ENCODE assay signal across 16 cellular contexts in genomic region chr3:172892158-172892557, GRCh38.
DNase-seq lines count a peak whose midpoint lies in the region; ATAC-seq and TF ChIP-seq lines count a peak whose summit lies in the region.
"Had no signal": no experiment of that assay in that cellular context is flagged by ENCODE, and none has a peak within 500 bp of the region (broad histone marks: within the 10 kb centered on the region; RNA-seq: fewer than 3 reads in every experiment).

No MANE protein-coding gene starts in this region.

- intact Hi-C loops in IMR-90 (cut with micrococcal nuclease), result no loop called here
- intact Hi-C loops in mammary epithelial cell (cut with micrococcal nuclease), result no loop called here

- H3K27me3 Mint-ChIP-seq in activated CD8-positive, alpha-beta T cell treated with anti-CD3 and anti-CD28 coated beads, Interleukin-2, amount 10 ng/mL, durations not matched to agents 7 days and 5 days (ENCODE audit: low read depth), result peaks cover 3% of the 10 kb centered on the region
- H3K27me3 Mint-ChIP-seq: brain had no signal

- no peak overlapping the region for H2BK15ac ChIP-seq in IMR-90 (ENCODE audit: low read depth, low read length)

- H3K4me3 ChIP-seq in IMR-90 (ENCODE audit: insufficient read depth, low read depth, low read length) (no peak overlapping the region), mammary epithelial cell (replicated peaks in 1 of 3; ENCODE audit: insufficient read depth in 1 of 3, low read depth in 2 of 3, low read length in 3 of 3) (no peak overlapping the region)
- H3K4me3 ChIP-seq: SJCRH30 had no signal

- no peak overlapping the region for H3K4me3 Mint-ChIP-seq in activated CD8-positive, alpha-beta T cell treated with anti-CD3 and anti-CD28 coated beads, Interleukin-2, amount 10 ng/mL, durations not matched to agents 7 days and 5 days
- H3K4me3 Mint-ChIP-seq: brain, CD14-positive monocyte had no signal

- H4K91ac ChIP-seq in IMR-90 (ENCODE audit: insufficient read depth, low read depth, low read length), result no peak overlapping the region

- H3K36me3 ChIP-seq in IMR-90 (ENCODE audit: control insufficient read depth, insufficient read depth, low read length) (no peaks in the 10 kb centered on the region), mammary epithelial cell (ENCODE audit: insufficient read depth, low read length) (no peaks in the 10 kb centered on the region)
- H3K36me3 ChIP-seq: SJCRH30 had no signal

- TF ChIP-seq CTCF in IMR-90 (conservative IDR thresholded peaks at IDR 0.05; ENCODE audit: low read depth, low read length), result no peak
- TF ChIP-seq CTCF in mammary epithelial cell (conservative IDR thresholded peaks at IDR 0.05 in 1 of 2, IDR thresholded peaks at IDR 0.05 in 1 of 2; ENCODE audit: extremely low read depth in 1 of 2, insufficient read depth in 1 of 2, low read depth in 1 of 2, low read length in 2 of 2), result no peak

- H3K4me2 ChIP-seq in IMR-90 (ENCODE audit: low read depth, low read length) (no peak overlapping the region), mammary epithelial cell (ENCODE audit: insufficient read depth, low read depth, low read length) (no peak overlapping the region)

- H2AK5ac ChIP-seq in IMR-90 (ENCODE audit: low read depth, low read length), result no peak overlapping the region

- no peak overlapping the region for H3K27ac Mint-ChIP-seq in activated CD8-positive, alpha-beta T cell treated with anti-CD3 and anti-CD28 coated beads, Interleukin-2, amount 10 ng/mL, durations not matched to agents 7 days and 5 days
- H3K27ac Mint-ChIP-seq: brain, CD14-positive monocyte had no signal

- peak; percentile 66 for ATAC-seq in IMR-90 (ENCODE audit: low read depth)
- no peak for ATAC-seq in HG03159 (IDR thresholded peaks at IDR 0.05; ENCODE audit: unreplicated experiment)
- no peak for ATAC-seq in GM19452 (IDR thresholded peaks at IDR 0.05; ENCODE audit: unreplicated experiment)
- no peak for ATAC-seq in activated CD8-positive, alpha-beta T cell treated with anti-CD3 and anti-CD28 coated beads, Interleukin-2, amount 10 ng/mL, durations not matched to agents 7 days and 5 days
- no peak for ATAC-seq in HG02938 (IDR thresholded peaks at IDR 0.05; ENCODE audit: unreplicated experiment)

- H3K79me2 ChIP-seq in mammary epithelial cell (ENCODE audit: insufficient read depth, low read length), result no peaks in the 10 kb centered on the region

- TF ChIP-seq POLR2A in IMR-90 (IDR thresholded peaks at IDR 0.05; ENCODE audit: low read depth, low read length), result no peak

- H4K5ac ChIP-seq in IMR-90 (ENCODE audit: low read depth, low read length), result no peak overlapping the region

- CTCF ChIA-PET in IMR-90 (lab: Yijun Ruan, JAX) (no interaction called here), mammary epithelial cell (lab: Charles Lee; ENCODE audit: low non-redundant PET) (no interaction called here)
- CTCF ChIA-PET in activated CD8-positive, alpha-beta T cell treated with anti-CD3 and anti-CD28 coated beads, Interleukin-2, amount 10 ng/mL, durations not matched to agents 7 days and 5 days (lab: Charles Lee), result no interaction called here

- no peaks in the 10 kb centered on the region for H3K4me1 Mint-ChIP-seq in activated CD8-positive, alpha-beta T cell treated with anti-CD3 and anti-CD28 coated beads, Interleukin-2, amount 10 ng/mL, durations not matched to agents 7 days and 5 days (ENCODE audit: low read depth)
- H3K4me1 Mint-ChIP-seq: brain, CD14-positive monocyte had no signal

- H4K8ac ChIP-seq in IMR-90 (ENCODE audit: low read depth in 2 of 2, low read length in 2 of 2), result no peak overlapping the region

- no peak overlapping the region for H2BK120ac ChIP-seq in IMR-90 (ENCODE audit: low read depth, low read length)

- no peaks in the 10 kb centered on the region for H3K36me3 Mint-ChIP-seq in activated CD8-positive, alpha-beta T cell treated with anti-CD3 and anti-CD28 coated beads, Interleukin-2, amount 10 ng/mL, durations not matched to agents 7 days and 5 days (ENCODE audit: low read depth)
- H3K36me3 Mint-ChIP-seq: brain, CD14-positive monocyte had no signal

- no peak for TF ChIP-seq RAD21 in IMR-90 (IDR thresholded peaks at IDR 0.05; ENCODE audit: low read length)

- BruUV-seq in IMR-90 (replicated peaks; lab: Mats Ljungman, UMichigan), result no TSS peak
- no TSS peak for BruUV-seq in mammary epithelial cell (replicated peaks; lab: Mats Ljungman, UMichigan)

- no peak overlapping the region for H2BK5ac ChIP-seq in IMR-90 (ENCODE audit: low read depth, low read length, poor library complexity, severe bottlenecking)

- H2AK9ac ChIP-seq in IMR-90 (replicated peaks; ENCODE audit: low read depth, low read length, poor library complexity), result no peak overlapping the region

- no peaks in the 10 kb centered on the region for H3K9me1 ChIP-seq in IMR-90 (ENCODE audit: insufficient read depth, low read length)

- DNase-seq in Daoy (ENCODE audit: low read depth) (peak; percentile 61), IMR-90 (peak; percentile 47), mammary epithelial cell (peak; percentile 21), lung microvascular endothelial cell (ENCODE audit: low read depth in 2 of 2) (peak; percentile 21 to 60)
- no peak for DNase-seq in activated CD8-positive, alpha-beta T cell treated with anti-CD3 and anti-CD28 coated beads, Interleukin-2, amount 10 ng/mL, durations not matched to agents 7 days and 5 days
- DNase-seq: activated effector memory CD4-positive, alpha-beta T cell treated with Interleukin-2 at 50 U/mL for 16 hours; head of caudate nucleus; kidney; NCI-H2081 treated with DMSO at 0.1 percent for 48 hours; SJCRH30; stimulated activated CD4-positive, alpha-beta T cell treated with anti-CD3 and anti-CD28 coated beads, Interleukin-15, amount 100 ng/mL, for 24 hours had no signal

- H3K27me3 ChIP-seq in IMR-90 (ENCODE audit: control insufficient read depth, insufficient read depth, low read length) (no peaks in the 10 kb centered on the region), mammary epithelial cell (ENCODE audit: insufficient read depth, low read length) (no peaks in the 10 kb centered on the region)
- H3K27me3 ChIP-seq: SJCRH30 had no signal

- no peak overlapping the region for H3K4ac ChIP-seq in IMR-90 (ENCODE audit: low read depth, low read length)

- H3K9me3 Mint-ChIP-seq in activated CD8-positive, alpha-beta T cell treated with anti-CD3 and anti-CD28 coated beads, Interleukin-2, amount 10 ng/mL, durations not matched to agents 7 days and 5 days (ENCODE audit: insufficient read depth), result no peaks in the 10 kb centered on the region

- H3K14ac ChIP-seq in IMR-90 (replicated peaks; ENCODE audit: low read depth, low read length), result no peak overlapping the region

- no peaks in the 10 kb centered on the region for H4K20me1 ChIP-seq in IMR-90 (ENCODE audit: insufficient read depth, low read length)
- no peaks in the 10 kb centered on the region for H4K20me1 ChIP-seq in mammary epithelial cell (ENCODE audit: insufficient read depth, low read length)

- no peak overlapping the region for H3K9ac ChIP-seq in IMR-90 (ENCODE audit: low read depth, low read length)
- H3K9ac ChIP-seq in mammary epithelial cell (ENCODE audit: insufficient read depth, low read length), result no peak overlapping the region

- H3K4me1 ChIP-seq in IMR-90 (ENCODE audit: control insufficient read depth, insufficient read depth, low read length), result no peaks in the 10 kb centered on the region
- H3K4me1 ChIP-seq in mammary epithelial cell (ENCODE audit: insufficient read depth, low read length), result no peaks in the 10 kb centered on the region
- H3K4me1 ChIP-seq: SJCRH30 had no signal

- no peak overlapping the region for H3K23ac ChIP-seq in IMR-90 (ENCODE audit: low read depth, low read length)

- H3K9me3 ChIP-seq in IMR-90 (ENCODE audit: control insufficient read depth, insufficient read depth, low read length) (no peaks in the 10 kb centered on the region), mammary epithelial cell (replicated peaks; ENCODE audit: insufficient read depth, low read length) (no peaks in the 10 kb centered on the region)
- H3K9me3 ChIP-seq: SJCRH30 had no signal

- in situ Hi-C loops in IMR-90 (cut with MboI; ENCODE audit: low sequenced_read_pairs), result no loop called here
- in situ Hi-C loops in mammary epithelial cell (cut with MboI; ENCODE audit: low sequenced_read_pairs in 2 of 2), result no loop called here

- no CpG with 5 or more reads among the region's 2 CpGs for WGBS in IMR-90 (ENCODE audit: extremely low coverage in 2 of 2, insufficient read length in 1 of 2), 2 experiments
- 62% methylated on average over 2 of the region's 2 CpGs for WGBS in mammary epithelial cell (ENCODE audit: low coverage, missing lambda C conversion rate)

- H2BK20ac ChIP-seq in IMR-90 (ENCODE audit: low read depth, low read length), result no peak overlapping the region

- dilution Hi-C loops in IMR-90 (cut with HindIII; ENCODE audit: low sequenced_read_pairs, unreplicated experiment), result no loop called here
- dilution Hi-C loops in mammary epithelial cell (cut with HindIII; ENCODE audit: low sequenced_read_pairs), result no loop called here

- H3K79me1 ChIP-seq in IMR-90 (ENCODE audit: low read depth in 1 of 2, low read length in 2 of 2), result no peaks in the 10 kb centered on the region

- POLR2A ChIA-PET in IMR-90 (lab: Charles Lee; ENCODE audit: unreplicated experiment), result no interaction called here
- POLR2A ChIA-PET in activated CD8-positive, alpha-beta T cell treated with anti-CD3 and anti-CD28 coated beads, Interleukin-2, amount 10 ng/mL, durations not matched to agents 7 days and 5 days (lab: Charles Lee), result no interaction called here

- H3K27ac ChIP-seq in IMR-90 (ENCODE audit: insufficient read depth, low read length) (no peak overlapping the region), mammary epithelial cell (ENCODE audit: insufficient read depth, low read depth, low read length) (no peak overlapping the region)
- H3K27ac ChIP-seq: SJCRH30 had no signal

- no peak overlapping the region for H3K56ac ChIP-seq in IMR-90 (ENCODE audit: extremely low read depth, insufficient read depth, low read length)

- no peak overlapping the region for H3K18ac ChIP-seq in IMR-90 (ENCODE audit: low read depth, low read length)

- H2AFZ ChIP-seq in IMR-90 (replicated peaks; ENCODE audit: low read length, poor library complexity) (no peak overlapping the region), mammary epithelial cell (ENCODE audit: low read depth, low read length) (no peak overlapping the region)

TF ChIP-seq in IMR-90, 13 proteins besides CTCF, POLR2A, EP300 and RAD21 (continues in another document):
- no peak for TF ChIP-seq USF2 (IDR thresholded peaks at IDR 0.05; ENCODE audit: low read depth, low read length)
- TF ChIP-seq MXI1 (IDR thresholded peaks at IDR 0.05; ENCODE audit: borderline replicate concordance, low read depth, low read length), result no peak
